7 cellular contexts compared by ENCODE assay signal in the genomic region with DNA sequence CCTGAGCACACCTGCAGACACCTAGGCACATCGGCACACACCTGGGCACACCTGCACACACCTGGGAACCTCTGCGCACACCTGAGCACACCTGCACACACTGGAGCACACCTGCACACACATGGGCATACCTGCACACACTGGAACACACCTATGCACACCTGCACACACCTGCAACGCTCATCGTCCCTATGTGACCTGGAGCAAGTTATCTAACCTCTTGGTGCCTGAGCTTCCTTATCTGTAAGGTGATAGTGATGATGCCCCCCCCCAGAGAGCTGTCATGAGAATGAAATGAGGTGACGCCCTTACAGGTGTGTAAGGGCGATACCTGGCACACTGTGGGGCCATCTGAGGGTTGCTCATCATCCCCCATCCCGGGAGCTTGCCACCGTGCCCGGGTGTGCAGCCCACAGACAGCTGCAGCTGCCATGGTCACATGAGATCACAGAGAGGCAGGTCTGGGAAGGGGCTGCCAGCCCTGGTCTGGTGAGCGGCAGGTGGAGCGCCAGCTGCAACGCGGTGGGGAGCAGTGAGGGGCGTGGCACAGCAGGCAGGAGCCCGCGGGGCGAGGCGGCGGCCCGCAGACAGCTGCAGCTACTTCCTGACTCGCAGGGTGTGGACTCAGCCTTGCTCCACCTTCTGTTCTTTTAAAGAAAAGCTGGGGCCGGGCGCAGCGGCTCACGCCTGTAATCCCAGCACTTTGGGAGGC.
DNase-seq lines count a peak whose midpoint lies in the region; ATAC-seq lines count a peak whose summit lies in the region.

No MANE protein-coding gene starts in this region.

- DNase-seq in NCI-H748 (lab: John Stamatoyannopoulos, UW; ENCODE audit: unreplicated experiment) (peak; percentile 99), iPS-NIHi11 (ENCODE audit: low spot score) (peak; percentile 78), GOT3 (lab: John Stamatoyannopoulos, UW) (no peak)
- peak; percentile 62 for DNase-seq in activated CD8-positive, alpha-beta memory T cell treated with anti-CD3 and anti-CD28 coated beads, Interleukin-2, amount 50 U/mL, for 4 hours
- peak; percentile 19 to 32 for DNase-seq in stimulated activated CD8-positive, alpha-beta memory T cell treated with anti-CD3 and anti-CD28 coated beads, Interleukin-7, amount 100 ng/mL, for 1 hour (ENCODE audit: low read depth in 2 of 2)

- ATAC-seq in GM18867 (IDR thresholded peaks at IDR 0.05; ENCODE audit: unreplicated experiment) (peak; percentile 77), HG03520 (IDR thresholded peaks at IDR 0.05; ENCODE audit: unreplicated experiment) (peak; percentile 75)
